ENCODE assay signal across 8 cellular contexts in the genomic region with DNA sequence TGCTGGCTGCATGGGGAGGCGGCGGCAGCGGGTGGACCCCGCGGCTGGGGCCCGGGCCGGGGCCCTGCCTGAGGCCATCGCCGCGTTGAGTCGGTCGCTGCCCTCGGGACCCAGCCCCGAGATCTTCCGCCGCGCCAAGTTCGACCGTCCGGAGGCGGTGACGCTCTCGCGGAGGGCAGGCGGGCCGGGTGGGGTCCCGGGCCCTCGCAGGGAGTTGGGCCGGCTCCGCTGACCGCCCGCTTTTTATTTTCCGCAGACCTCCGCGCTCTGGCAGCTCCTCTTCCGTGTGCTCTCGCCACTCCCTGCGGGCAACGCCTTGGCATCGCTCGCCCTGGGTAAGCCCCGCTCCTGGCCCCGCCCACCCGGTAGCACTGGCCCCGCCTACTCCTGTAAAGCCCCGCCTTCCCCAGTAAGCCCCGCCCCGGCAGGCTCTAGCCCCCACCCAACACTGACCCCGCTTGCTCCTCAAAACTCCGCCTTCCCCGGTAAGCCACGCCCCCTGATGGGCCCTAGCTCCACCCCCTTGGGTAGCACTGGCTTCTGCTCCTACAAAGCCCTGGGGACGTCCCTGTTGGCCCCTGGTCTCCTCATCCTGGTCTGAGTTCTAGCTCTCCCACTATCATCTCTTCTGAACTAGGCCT. TPM values are rescaled to one million over a fixed set of nuclear protein-coding genes. Genes with fewer than 3 reads are reported as not detected.
DNase-seq lines count a peak whose midpoint lies in the region; ATAC-seq, FAIRE-seq and TF ChIP-seq lines count a peak whose summit lies in the region.

No MANE protein-coding gene starts in this region.

- H3K79me2 ChIP-seq in SK-N-SH (ENCODE audit: insufficient read depth) = peaks cover 13% of the 10 kb centered on the region; the same call in 1 of the 2 replicates

- no peaks in the 10 kb centered on the region for H3K9me2 ChIP-seq in SK-N-SH

- peak; percentile 7 to 36 for ATAC-seq in activated naive CD4-positive, alpha-beta T cell treated with anti-CD3 and anti-CD28 coated beads, Interleukin-2, amount 50 U/mL, for 72 hours
- ATAC-seq in heart left ventricle = peak in 2 of 4 donors; percentile 0 to 6
- no peak for ATAC-seq in HG02885 (IDR thresholded peaks at IDR 0.05; ENCODE audit: poor library complexity, unreplicated experiment)
- ATAC-seq in GM21447 (IDR thresholded peaks at IDR 0.05; ENCODE audit: unreplicated experiment) = no peak

- TF ChIP-seq POLR2A in GM12891 (IDR thresholded peaks at IDR 0.05; ENCODE audit: low read depth, low read length) (no peak), heart left ventricle (IDR thresholded peaks at IDR 0.05) (no peak)

- WGBS in SK-N-SH (ENCODE audit: low lambda C conversion rate) = 0% methylated on average over 16 of the region's 53 CpGs
- WGBS in heart left ventricle, 4 donors = 1 to 3% (median 2%) methylated on average over 40 to 53 of the region's 53 CpGs

- FAIRE-seq in GM12891 (lab: Jason Lieb, UNC) = no peak

- H3K9me3 Mint-ChIP-seq in activated naive CD4-positive, alpha-beta T cell treated with anti-CD3 and anti-CD28 coated beads, Interleukin-2, amount 50 U/mL, for 72 hours = no peaks in the 10 kb centered on the region

- peak; percentile 92 for DNase-seq in GM12891 (ENCODE audit: insufficient read length, low spot score)
- peak; percentile 80 for DNase-seq in HuH-7.5 (ENCODE audit: low spot score)
- DNase-seq in SK-N-SH = peak; percentile 95
- peak; percentile 87 to 96 for DNase-seq in activated naive CD4-positive, alpha-beta T cell treated with anti-CD3 and anti-CD28 coated beads, Interleukin-2, amount 50 U/mL, for 72 hours (ENCODE audit: low spot score in 2 of 2)
- peak; percentile 64 to 89 (median 67) for DNase-seq in heart left ventricle

- H3K4me3 ChIP-seq in SK-N-SH (ENCODE audit: low read depth in 2 of 2, low read length in 1 of 2) = peak overlapping the region; percentile 70 to 78
- H3K4me3 ChIP-seq in heart left ventricle = peak overlapping the region; percentile 24 to 86 (median 72)
- peak overlapping the region; percentile 74 for H3K4me3 ChIP-seq in rectal smooth muscle tissue (ENCODE audit: low read length)

- no peak overlapping the region for H2AFZ ChIP-seq in SK-N-SH (ENCODE audit: low read depth)

- CTCF ChIA-PET in SK-N-SH (lab: Yijun Ruan, JAX) = interaction anchor here (0.5 to 5.9 kb wide), 10 partner anchors 11 to 411 kb away, joined by 3 to 135 read pairs (median 20); partner anchors contain the start of gene TMEM121

- TF ChIP-seq RAD21 in SK-N-SH (IDR thresholded peaks at IDR 0.05; ENCODE audit: low read length) = no peak

- peaks cover 11% of the 10 kb centered on the region; the same call in 1 of the 2 replicates for H4K20me1 ChIP-seq in SK-N-SH (ENCODE audit: insufficient read depth)

- no peaks in the 10 kb centered on the region for H3F3A ChIP-seq in SK-N-SH (replicated peaks; ENCODE audit: insufficient read depth)

- H3K9ac ChIP-seq in SK-N-SH (peak overlapping the region; percentile 92), rectal smooth muscle tissue (ENCODE audit: low read length) (no peak overlapping the region)

- POLR2A ChIA-PET in SK-N-SH (lab: Yijun Ruan, JAX) = no interaction called here

- H3K4me1 ChIP-seq in SK-N-SH (ENCODE audit: control insufficient read depth in 1 of 2, insufficient read depth in 2 of 2, low read depth in 1 of 2, low read length in 1 of 2) (peaks cover 5 to 20% of the 10 kb centered on the region in 2 experiments; a peak in 2 of 4 replicates), heart left ventricle (peaks cover 10 to 66% (median 43%) of the 10 kb centered on the region in 12 donors), rectal smooth muscle tissue (ENCODE audit: control insufficient read depth, insufficient read depth, low read length) (peaks cover 4% of the 10 kb centered on the region)

- H3K27ac Mint-ChIP-seq in activated naive CD4-positive, alpha-beta T cell treated with anti-CD3 and anti-CD28 coated beads, Interleukin-2, amount 50 U/mL, for 72 hours = peak overlapping the region; percentile 74 to 93

- no peak for TF ChIP-seq EP300 in SK-N-SH (IDR thresholded peaks at IDR 0.05; ENCODE audit: borderline replicate concordance in 1 of 2, low read depth in 1 of 2, low read length in 1 of 2)

- H3K27ac ChIP-seq in SK-N-SH (ENCODE audit: low read depth in 2 of 2, low read length in 1 of 2) = peak overlapping the region; percentile 73 to 76
- peak overlapping the region; percentile 51 to 100 (median 90) for H3K27ac ChIP-seq in heart left ventricle
- H3K27ac ChIP-seq in rectal smooth muscle tissue (ENCODE audit: low read depth, low read length) = peak overlapping the region; percentile 79

- no peaks in the 10 kb centered on the region for H3K27me3 ChIP-seq in SK-N-SH (ENCODE audit: insufficient read depth)
- H3K27me3 ChIP-seq in heart left ventricle = no peaks in the 10 kb centered on the region
- no peaks in the 10 kb centered on the region for H3K27me3 ChIP-seq in rectal smooth muscle tissue (ENCODE audit: control insufficient read depth, insufficient read depth, low read length)

- intact Hi-C loops in heart left ventricle (cut with DNase I) = loop anchor here in 5 of 10 donors (2.0 to 5.0 kb wide), 6 partner anchors 36 to 189 kb away; partner anchors contain the start of genes BRF1 (in 1 of the 5), PACS2 (in 1 of the 5) and TMEM121 (in 1 of the 5)

- peaks cover 0 to 5% of the 10 kb centered on the region in 2 donors for H3K36me3 Mint-ChIP-seq in activated naive CD4-positive, alpha-beta T cell treated with anti-CD3 and anti-CD28 coated beads, Interleukin-2, amount 50 U/mL, for 72 hours

- H3K9me3 ChIP-seq in SK-N-SH = no peaks in the 10 kb centered on the region
- H3K9me3 ChIP-seq in heart left ventricle = no peaks in the 10 kb centered on the region

- TF ChIP-seq CTCF in SK-N-SH (IDR thresholded peaks at IDR 0.05) (no peak), heart left ventricle (IDR thresholded peaks at IDR 0.05) (no peak)

- H3K36me3 ChIP-seq in SK-N-SH (replicated peaks in 1 of 2; ENCODE audit: control insufficient read depth in 1 of 2, insufficient read depth in 2 of 2, low read length in 1 of 2) = no peaks in the 10 kb centered on the region
- H3K36me3 ChIP-seq in heart left ventricle = peaks cover 0 to 9% (median 0%) of the 10 kb centered on the region in 9 donors
- no peaks in the 10 kb centered on the region for H3K36me3 ChIP-seq in rectal smooth muscle tissue (ENCODE audit: control insufficient read depth, insufficient read depth, low read length)

- H3K4me2 ChIP-seq in SK-N-SH = peak overlapping the region; percentile 96; the same call in 1 of the 2 replicates

TF ChIP-seq in GM12891, 5 proteins besides CTCF, POLR2A, EP300 and RAD21:
- TF ChIP-seq POU2F2 (IDR thresholded peaks at IDR 0.05; ENCODE audit: low read depth, low read length) = no peak
- no peak for TF ChIP-seq TAF1 (IDR thresholded peaks at IDR 0.05; ENCODE audit: low read depth, low read length)
- no peak for TF ChIP-seq POLR2AphosphoS5 (IDR thresholded peaks at IDR 0.05; ENCODE audit: low read depth, low read length)
- no peak for TF ChIP-seq PAX5 (IDR thresholded peaks at IDR 0.05; ENCODE audit: insufficient read depth, low read length, severe bottlenecking)
- TF ChIP-seq SPI1 (IDR thresholded peaks at IDR 0.05; ENCODE audit: low read depth, low read length) = no peak

TF ChIP-seq in SK-N-SH, 30 proteins besides CTCF, POLR2A, EP300 and RAD21 (continues in another document):
- TF ChIP-seq FOXJ3 (CRISPR knock-in tag; IDR thresholded peaks at IDR 0.05) (no peak), NRF1 (IDR thresholded peaks at IDR 0.05; ENCODE audit: low read depth, low read length) (no peak), MXI1 (IDR thresholded peaks at IDR 0.05; ENCODE audit: low read depth, low read length) (no peak), YY1 (IDR thresholded peaks at IDR 0.05; ENCODE audit: low read depth) (no peak), JUND (IDR thresholded peaks at IDR 0.05) (no peak), RCOR1 (IDR thresholded peaks at IDR 0.05; ENCODE audit: low read length) (no peak), ELF1 (IDR thresholded peaks at IDR 0.05) (no peak)

RNA-seq across cellular contexts. Expression of gene TEDC1, which starts 0.4 kb away (rescaled TPM):
- 8.1 TPM for polyA plus RNA-seq in GM12891 (2012; ENCODE audit: low read depth, missing spikeins)
- polyA plus RNA-seq in SK-N-SH (2012; rRNA removed) (10.9 and 13.4 TPM in 2 replicates), heart left ventricle (1 to 10 TPM; 4.8 to 6.7 TPM)
- polyA plus RNA-seq in SK-N-SH (2012; cell fraction: cytosol; rRNA removed) = 4.4 and 7.2 TPM in 2 replicates
- 33.0 and 74.2 TPM in 2 replicates for polyA plus RNA-seq in SK-N-SH (2012; cell fraction: nucleus; rRNA removed)
- 10 to 100 TPM; 32.6 to 34.1 TPM for total RNA-seq in activated naive CD4-positive, alpha-beta T cell treated with anti-CD3 and anti-CD28 coated beads, Interleukin-2, amount 50 U/mL, for 72 hours
- 10 to 100 TPM in 1 of 9 donors, 1 to 10 TPM in 7, under 1 TPM in 1; 0.94 to 12.4 (median 3.2) TPM for total RNA-seq in heart left ventricle

RNA-seq across cellular contexts. Expression of gene CRIP1, which starts 4.8 kb away (rescaled TPM):
- polyA plus RNA-seq in GM12891 (2012; ENCODE audit: low read depth, missing spikeins) = 277 TPM
- polyA plus RNA-seq in SK-N-SH (2012; rRNA removed) = 0.68 and 0.72 TPM in 2 replicates
- polyA plus RNA-seq in SK-N-SH (2012; cell fraction: cytosol; rRNA removed) = 0.09 TPM in 1 of 2 replicates, not detected in the other
- 9.8 and 16.8 TPM in 2 replicates for polyA plus RNA-seq in SK-N-SH (2012; cell fraction: nucleus; rRNA removed)
- 100 to 1,000 TPM; 200 to 214 TPM for total RNA-seq in activated naive CD4-positive, alpha-beta T cell treated with anti-CD3 and anti-CD28 coated beads, Interleukin-2, amount 50 U/mL, for 72 hours
- total RNA-seq in heart left ventricle = 100 to 1,000 TPM in 1 of 9 donors, 10 to 100 TPM in 8; 12.1 to 195 (median 56.9) TPM
- 100 to 1,000 TPM in 1 of 2 donors, 10 to 100 TPM in 1; 81.1 to 109 TPM for polyA plus RNA-seq in heart left ventricle

RNA-seq across cellular contexts. Expression of gene CRIP2, which starts 16.9 kb away (rescaled TPM):
- 0.68 TPM for polyA plus RNA-seq in GM12891 (2012; ENCODE audit: low read depth, missing spikeins)
- 219 and 335 TPM in 2 replicates for polyA plus RNA-seq in SK-N-SH (2012; rRNA removed)
- polyA plus RNA-seq in SK-N-SH (2012; cell fraction: cytosol; rRNA removed) = 154 and 228 TPM in 2 replicates
- polyA plus RNA-seq in SK-N-SH (2012; cell fraction: nucleus; rRNA removed) = 326 and 608 TPM in 2 replicates
- total RNA-seq in activated naive CD4-positive, alpha-beta T cell treated with anti-CD3 and anti-CD28 coated beads, Interleukin-2, amount 50 U/mL, for 72 hours = under 1 TPM; 0.27 to 0.34 TPM
- 1,000 to 10,000 TPM in 2 of 9 donors, 100 to 1,000 TPM in 7; 695 to 1,715 (median 851) TPM for total RNA-seq in heart left ventricle
- polyA plus RNA-seq in heart left ventricle = 1,000 to 10,000 TPM in 1 of 2 donors, 100 to 1,000 TPM in 1; 829 to 1,402 TPM

RNA-seq across cellular contexts. Expression of gene TMEM121, which starts 34.9 kb away (rescaled TPM):
- polyA plus RNA-seq in GM12891 (2012; ENCODE audit: low read depth, missing spikeins) = 0.18 TPM
- 7.2 and 9.1 TPM in 2 replicates for polyA plus RNA-seq in SK-N-SH (2012; rRNA removed)
- 2.1 and 5.7 TPM in 2 replicates for polyA plus RNA-seq in SK-N-SH (2012; cell fraction: cytosol; rRNA removed)
- 5.1 and 5.9 TPM in 2 replicates for polyA plus RNA-seq in SK-N-SH (2012; cell fraction: nucleus; rRNA removed)
- total RNA-seq in activated naive CD4-positive, alpha-beta T cell treated with anti-CD3 and anti-CD28 coated beads, Interleukin-2, amount 50 U/mL, for 72 hours = 10 to 100 TPM in 1 of 2 donors, 1 to 10 TPM in 1; 2.2 to 10.2 TPM
- 1 to 10 TPM; 1.0 to 4.4 (median 2.0) TPM for total RNA-seq in heart left ventricle
- 1 to 10 TPM; 1.1 to 1.5 TPM for polyA plus RNA-seq in heart left ventricle

Comparison
In these comparisons a context has a peak if more than half of its experiments do, and no peak if none do; other contexts are left out.
1. ATAC-seq: peak in activated naive CD4-positive, alpha-beta T cell treated with anti-CD3 and anti-CD28 coated beads, Interleukin-2, amount 50 U/mL, for 72 hours (2 of 2); none in HG02885 (single experiment) and GM21447 (single experiment).
2. RNA of gene CRIP2, which starts 16.9 kb away (total RNA-seq): 695 to 1,715 TPM in heart left ventricle; 0.27 to 0.34 TPM in activated naive CD4-positive, alpha-beta T cell treated with anti-CD3 and anti-CD28 coated beads, Interleukin-2, amount 50 U/mL, for 72 hours; every median in the first group is over 100 times any median in the second.
3. Peak in every context shown above with its lines, with median percentiles within 50 percentile points of each other: DNase-seq, H3K27ac ChIP-seq and H3K4me3 ChIP-seq.